ENCODE assay signal across 8 cellular contexts in the genomic region with DNA sequence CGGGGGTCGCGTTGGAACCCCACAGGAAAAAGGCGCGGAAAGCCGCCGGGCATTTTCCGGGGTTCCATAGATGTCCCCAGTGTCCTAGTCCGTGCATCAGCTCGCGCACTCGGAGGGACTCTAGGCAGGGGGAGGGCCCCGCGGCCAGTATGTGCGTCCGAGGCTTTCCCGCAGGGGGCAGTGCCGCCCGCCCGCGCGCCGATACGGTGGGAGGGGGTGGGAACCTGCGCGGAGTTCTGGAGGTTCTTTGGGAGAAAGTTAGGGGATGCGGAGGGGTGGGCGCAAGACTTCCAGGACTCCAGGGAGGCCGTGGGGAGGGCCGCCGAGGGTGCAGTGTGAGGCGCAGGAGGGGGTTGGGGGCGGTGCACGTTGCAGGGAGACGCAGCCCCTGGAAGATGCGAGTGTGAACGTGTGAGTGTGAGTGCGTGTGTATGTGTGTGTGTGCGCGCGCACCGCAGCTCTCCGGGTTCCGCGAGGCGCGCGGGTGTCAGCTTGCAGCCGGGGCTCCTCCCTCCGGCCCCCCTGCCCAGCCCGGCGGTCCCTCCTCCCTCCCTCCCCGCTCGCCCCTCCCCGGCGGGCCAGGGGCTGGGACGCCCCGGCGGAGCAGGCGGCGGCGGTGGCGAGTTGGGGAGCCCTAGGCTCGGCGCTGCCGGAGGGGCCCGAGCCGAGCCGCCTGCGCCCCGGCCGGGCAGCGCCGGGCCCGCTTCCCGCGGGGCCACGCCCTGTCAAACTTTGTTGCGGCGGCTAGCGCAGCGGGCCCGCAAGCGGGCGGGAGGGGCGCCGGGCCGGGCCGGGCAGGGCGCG. TPM values are rescaled to one million over a fixed set of nuclear protein-coding genes. Genes with fewer than 3 reads are reported as not detected.
DNase-seq lines count a peak whose midpoint lies in the region; ATAC-seq, FAIRE-seq and TF ChIP-seq lines count a peak whose summit lies in the region.

A gene with protein sequence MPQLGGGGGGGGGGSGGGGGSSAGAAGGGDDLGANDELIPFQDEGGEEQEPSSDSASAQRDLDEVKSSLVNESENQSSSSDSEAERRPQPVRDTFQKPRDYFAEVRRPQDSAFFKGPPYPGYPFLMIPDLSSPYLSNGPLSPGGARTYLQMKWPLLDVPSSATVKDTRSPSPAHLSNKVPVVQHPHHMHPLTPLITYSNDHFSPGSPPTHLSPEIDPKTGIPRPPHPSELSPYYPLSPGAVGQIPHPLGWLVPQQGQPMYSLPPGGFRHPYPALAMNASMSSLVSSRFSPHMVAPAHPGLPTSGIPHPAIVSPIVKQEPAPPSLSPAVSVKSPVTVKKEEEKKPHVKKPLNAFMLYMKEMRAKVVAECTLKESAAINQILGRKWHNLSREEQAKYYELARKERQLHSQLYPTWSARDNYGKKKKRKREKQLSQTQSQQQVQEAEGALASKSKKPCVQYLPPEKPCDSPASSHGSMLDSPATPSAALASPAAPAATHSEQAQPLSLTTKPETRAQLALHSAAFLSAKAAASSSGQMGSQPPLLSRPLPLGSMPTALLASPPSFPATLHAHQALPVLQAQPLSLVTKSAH (plus strand): TSS at position 559 of the 804 bp plus-strand sequence. CDS start 293 bp downstream, outside the sequence.

- intact Hi-C loops in right cardiac atrium (cut with DNase I), result loop anchor here (1.0 to 5.0 kb wide), 4 partner anchors 109 to 154 kb away; no protein-coding TSS in a partner anchor
- intact Hi-C loops in posterior vena cava (cut with DNase I), result loop anchor here (5.0 to 10.0 kb wide), 2 partner anchors 142 to 154 kb away; no protein-coding TSS in a partner anchor

- TF ChIP-seq CTCF in D721Med (IDR thresholded peaks at IDR 0.05; ENCODE audit: insufficient read depth, missing control alignments) (peak; percentile 65), HFF-Myc (IDR thresholded peaks at IDR 0.05; ENCODE audit: low read depth, low read length, missing control alignments) (peak; percentile 80)

- no peaks in the 10 kb centered on the region for H3K9me3 ChIP-seq in right cardiac atrium (ENCODE audit: control insufficient read depth, low read length)

- H3K4me3 ChIP-seq in HFF-Myc (replicated peaks; ENCODE audit: low read depth, low read length) (peak within 1 kb of the TSS; percentile 53), right cardiac atrium (ENCODE audit: low read length) (peak within 1 kb of the TSS; percentile 87)

- no peak for FAIRE-seq in D721Med (lab: Jason Lieb, UNC)

- ATAC-seq in right cardiac atrium, result peak; percentile 95
- ATAC-seq in GM19397 (IDR thresholded peaks at IDR 0.05; ENCODE audit: unreplicated experiment), result no peak

- peaks cover 11% of the 10 kb centered on the region for H3K4me1 ChIP-seq in right cardiac atrium (ENCODE audit: control insufficient read depth, insufficient read depth, low read length)

- H3K27me3 ChIP-seq in right cardiac atrium (ENCODE audit: control insufficient read depth, insufficient read depth), result no peaks in the 10 kb centered on the region

- peak; percentile 78 for DNase-seq in D721Med (ENCODE audit: insufficient read length, low spot score)
- peak; percentile 40 for DNase-seq in HFF-Myc (ENCODE audit: extremely low read depth, low read depth)
- DNase-seq in OCI-M1 (lab: John Stamatoyannopoulos, UW), result peak; percentile 45
- peak; percentile 96 for DNase-seq in astrocyte of the hippocampus (ENCODE audit: low read depth, low spot score)
- DNase-seq in right cardiac atrium, result peak; percentile 91 to 96 (median 95)
- DNase-seq in posterior vena cava (ENCODE audit: low spot score), result peak; percentile 93
- no peak for DNase-seq in cortex of kidney (lab: John Stamatoyannopoulos, UW)

- H3K27ac ChIP-seq in right cardiac atrium (ENCODE audit: low read length), result peak within 1 kb of the TSS; percentile 37

- WGBS in right cardiac atrium, result under 1% methylated on average over 91 of the region's 91 CpGs

RNA-seq across cellular contexts. Expression of the gene that starts here (rescaled TPM):
- 10 to 100 TPM; 12.0 to 13.8 (median 12.7) TPM for total RNA-seq in right cardiac atrium
- 13.0 TPM for polyA plus RNA-seq in right cardiac atrium
- total RNA-seq in posterior vena cava, result 10 to 100 TPM; 23.1 to 25.9 TPM
